Comparison of ENCODE assay signal across 15 cellular contexts in the genomic region with DNA sequence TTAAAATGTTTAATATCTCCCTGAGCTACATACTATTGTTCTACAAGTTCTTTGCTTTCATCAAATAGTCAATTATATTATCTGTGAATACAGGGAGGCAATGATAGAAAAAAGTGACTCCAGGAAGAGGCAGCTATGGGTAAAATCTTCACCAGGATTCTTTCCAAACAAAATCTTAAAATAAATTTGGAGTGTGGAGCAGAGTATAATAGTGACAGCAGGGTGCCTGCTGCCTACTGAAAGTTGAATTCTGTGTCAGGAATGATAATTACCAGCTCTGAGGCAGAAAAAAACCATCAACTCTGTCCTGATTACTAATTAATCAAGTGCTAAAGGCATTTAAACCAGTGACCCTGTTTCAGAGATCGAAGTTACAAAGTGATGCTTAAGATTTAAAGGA.
"Had no signal": no experiment of that assay in that cellular context is flagged by ENCODE, and none has a peak within 500 bp of the region (broad histone marks: within the 10 kb centered on the region; RNA-seq: fewer than 3 reads in every experiment).

No MANE protein-coding gene starts in this region.

- H3K27me3 Mint-ChIP-seq: activated CD8-positive, alpha-beta memory T cell treated with anti-CD3 and anti-CD28 coated beads, Interleukin-2, amount 10 ng/mL, durations not matched to agents 7 days and 5 days had no signal

- H3K27ac Mint-ChIP-seq: activated CD8-positive, alpha-beta memory T cell treated with anti-CD3 and anti-CD28 coated beads, Interleukin-2, amount 10 ng/mL, durations not matched to agents 7 days and 5 days; activated naive CD4-positive, alpha-beta T cell treated with anti-CD3 and anti-CD28 coated beads, Interleukin-2, amount 10 ng/mL, durations not matched to agents 7 days and 5 days; stimulated activated naive B cell treated with anti-CD40 and anti-IgM and Interleukin-4, amounts not matched to agents 10 μg/mL and 1 μg/mL and 100 μg/mL, for 72 hours had no signal

- H3K4me1 ChIP-seq: left lung, thyroid gland had no signal

- H3K4me3 Mint-ChIP-seq: activated CD8-positive, alpha-beta memory T cell treated with anti-CD3 and anti-CD28 coated beads, Interleukin-2, amount 10 ng/mL, durations not matched to agents 7 days and 5 days; activated naive CD4-positive, alpha-beta T cell treated with anti-CD3 and anti-CD28 coated beads, Interleukin-2, amount 10 ng/mL, durations not matched to agents 7 days and 5 days; nephron; stimulated activated naive B cell treated with anti-CD40 and anti-IgM and Interleukin-4, amounts not matched to agents 10 μg/mL and 1 μg/mL and 100 μg/mL, for 72 hours had no signal

- H3K4me3 ChIP-seq: esophagus muscularis mucosa, left lung, thyroid gland had no signal

- H3K27ac ChIP-seq: esophagus muscularis mucosa, left lung, thyroid gland had no signal

- H3K36me3 Mint-ChIP-seq: activated CD8-positive, alpha-beta memory T cell treated with anti-CD3 and anti-CD28 coated beads, Interleukin-2, amount 10 ng/mL, durations not matched to agents 7 days and 5 days; activated naive CD4-positive, alpha-beta T cell treated with anti-CD3 and anti-CD28 coated beads, Interleukin-2, amount 10 ng/mL, durations not matched to agents 7 days and 5 days; stimulated activated naive B cell treated with anti-CD40 and anti-IgM and Interleukin-4, amounts not matched to agents 10 μg/mL and 1 μg/mL and 100 μg/mL, for 72 hours had no signal

- ATAC-seq: activated CD8-positive, alpha-beta memory T cell treated with anti-CD3 and anti-CD28 coated beads, Interleukin-2, amount 10 ng/mL, durations not matched to agents 7 days and 5 days; left lung; stimulated activated naive B cell treated with anti-CD40 and anti-IgM and Interleukin-4, amounts not matched to agents 10 μg/mL and 1 μg/mL and 100 μg/mL, for 72 hours had no signal

- H3K36me3 ChIP-seq: esophagus muscularis mucosa, left lung, thyroid gland had no signal

- H3K9me3 Mint-ChIP-seq: activated naive CD4-positive, alpha-beta T cell treated with anti-CD3 and anti-CD28 coated beads, Interleukin-2, amount 10 ng/mL, durations not matched to agents 7 days and 5 days; nephron; stimulated activated naive B cell treated with anti-CD40 and anti-IgM and Interleukin-4, amounts not matched to agents 10 μg/mL and 1 μg/mL and 100 μg/mL, for 72 hours had no signal

- H3K4me1 Mint-ChIP-seq: activated CD8-positive, alpha-beta memory T cell treated with anti-CD3 and anti-CD28 coated beads, Interleukin-2, amount 10 ng/mL, durations not matched to agents 7 days and 5 days; activated naive CD4-positive, alpha-beta T cell treated with anti-CD3 and anti-CD28 coated beads, Interleukin-2, amount 10 ng/mL, durations not matched to agents 7 days and 5 days had no signal

- H3K27me3 ChIP-seq: esophagus muscularis mucosa, left lung, thyroid gland had no signal

- H3K9me3 ChIP-seq: esophagus muscularis mucosa, left lung, thyroid gland had no signal

- DNase-seq: activated CD4-positive, alpha-beta T cell treated with anti-CD3 and anti-CD28 coated beads, Interleukin-2, amount 50 U/mL, for 48 hours; activated CD4-positive, CD25-positive, alpha-beta regulatory T cell treated with anti-CD3 and anti-CD28 coated beads, Interleukin-2, amount 50 U/mL, for 72 hours; activated CD8-positive, alpha-beta memory T cell treated with anti-CD3 and anti-CD28 coated beads, Interleukin-2, amount 10 ng/mL, durations not matched to agents 7 days and 5 days; activated naive CD4-positive, alpha-beta T cell treated with anti-CD3 and anti-CD28 coated beads, Interleukin-2, amount 10 ng/mL, durations not matched to agents 7 days and 5 days; activated T-cell treated with anti-CD3 and anti-CD28 coated beads, Interleukin-2, amount 50 U/mL, for 1 hour; kidney; left lung; mesenchymal stem cell; stimulated activated CD4-positive, alpha-beta T cell treated with anti-CD3 and anti-CD28 coated beads, Interleukin-2, amount 100 ng/mL, for 48 hours; stimulated activated naive B cell treated with anti-CD40 and anti-IgM and Interleukin-4, amounts not matched to agents 10 μg/mL and 1 μg/mL and 100 μg/mL, for 72 hours; T-helper 1 cell; T1000; thyroid gland had no signal
